ENCODE assay signal across 8 cellular contexts in genomic region chr4:42397256-42397634, GRCh38. TPM values are rescaled to one million over a fixed set of nuclear protein-coding genes. Genes with fewer than 3 reads are reported as not detected.
DNase-seq lines count a peak whose midpoint lies in the region; ATAC-seq, FAIRE-seq and TF ChIP-seq lines count a peak whose summit lies in the region.

SHISA3 (plus strand) TSS chr4:42397488; CDS start chr4:42398057, 569 bp downstream.

- DNase-seq in AG04450 (ENCODE audit: low read depth, low spot score): no peak
- peak; percentile 50 to 65 for DNase-seq in cardiac muscle cell (ENCODE audit: low read depth in 1 of 2, low spot score in 1 of 2)
- DNase-seq in A172 (ENCODE audit: low spot score): no peak
- no peak for DNase-seq in urothelium cell line (ENCODE audit: low spot score)

- ATAC-seq in GM18868 (IDR thresholded peaks at IDR 0.05; ENCODE audit: unreplicated experiment) (peak; percentile 40), HG03354 (IDR thresholded peaks at IDR 0.05; ENCODE audit: poor library complexity, severe bottlenecking, unreplicated experiment) (peak; percentile 51)

- TF ChIP-seq CTCF in AG04450 (IDR thresholded peaks at IDR 0.05; ENCODE audit: low read depth, low read length) (no peak), VCaP (conservative IDR thresholded peaks at IDR 0.05) (no peak), cardiac muscle cell (IDR thresholded peaks at IDR 0.05; ENCODE audit: low read depth, low read length) (no peak)

- H3K27me3 ChIP-seq in AG04450 (ENCODE audit: control insufficient read depth, insufficient read depth, low read length) (peaks cover 38% of the 10 kb centered on the region), cardiac muscle cell (peaks cover 89% of the 10 kb centered on the region), rectal smooth muscle tissue (ENCODE audit: control insufficient read depth, insufficient read depth, low read length) (peaks cover 13% of the 10 kb centered on the region)

- no peak for FAIRE-seq in urothelium cell line (lab: Jason Lieb, UNC)

- no peaks in the 10 kb centered on the region for H3K36me3 ChIP-seq in cardiac muscle cell
- no peaks in the 10 kb centered on the region for H3K36me3 ChIP-seq in rectal smooth muscle tissue (ENCODE audit: control insufficient read depth, insufficient read depth, low read length)

- H3K4me1 ChIP-seq in cardiac muscle cell (ENCODE audit: low read depth): peaks cover 12% of the 10 kb centered on the region
- no peaks in the 10 kb centered on the region for H3K4me1 ChIP-seq in rectal smooth muscle tissue (ENCODE audit: control insufficient read depth, insufficient read depth, low read length)

- CTCF ChIA-PET in AG04450 (lab: Charles Lee): no interaction called here

- POLR2A ChIA-PET in AG04450 (lab: Yijun Ruan, JAX): no interaction called here

- H3K9me3 ChIP-seq in AG04450 (ENCODE audit: control insufficient read depth, insufficient read depth, low read length) (no peaks in the 10 kb centered on the region; the same call in 1 of the 2 replicates), cardiac muscle cell (ENCODE audit: low read depth) (no peaks in the 10 kb centered on the region)

- H3K9ac ChIP-seq in rectal smooth muscle tissue (ENCODE audit: low read length): no peak within 1 kb of the TSS

- no peak within 1 kb of the TSS for H3K27ac ChIP-seq in AG04450 (ENCODE audit: low read depth, low read length)
- H3K27ac ChIP-seq in VCaP: peak within 1 kb of the TSS; percentile 71
- no peak within 1 kb of the TSS for H3K27ac ChIP-seq in cardiac muscle cell
- H3K27ac ChIP-seq in rectal smooth muscle tissue (ENCODE audit: low read depth, low read length): no peak within 1 kb of the TSS

- H3K4me3 ChIP-seq in AG04450 (ENCODE audit: low read depth, low read length) (peak within 1 kb of the TSS; percentile 48), cardiac muscle cell (peak within 1 kb of the TSS; percentile 31), rectal smooth muscle tissue (ENCODE audit: low read length) (peak within 1 kb of the TSS; percentile 64)

RNA-seq across cellular contexts. Expression of gene SHISA3, which starts in this region (rescaled TPM):
- 0.78 and 1.3 TPM in 2 replicates for polyA plus RNA-seq in AG04450 (2011; rRNA removed)
- polyA minus RNA-seq in AG04450 (2011; rRNA and poly(A)+ RNA removed): 0.28 and 0.39 TPM in 2 replicates
- 13.1 and 13.3 TPM in 2 replicates for total RNA-seq in cardiac muscle cell
- 7.4 and 12.7 TPM in 2 replicates for polyA plus RNA-seq in cardiac muscle cell
- total RNA-seq in A172 (2014; rRNA removed; shearing (Covaris generic)): 3.1 and 3.9 TPM in 2 replicates

Comparison
In these comparisons a context has a peak if more than half of its experiments do, and no peak if none do; other contexts are left out.
1. DNase-seq: peak in cardiac muscle cell (2 of 2); none in AG04450 (single experiment), A172 (single experiment) and urothelium cell line (single experiment).
2. Peak in every context shown above with its lines, with median percentiles within 50 percentile points of each other: H3K4me3 ChIP-seq.